Comparison of ENCODE assay signal across 8 cellular contexts in the genomic region with DNA sequence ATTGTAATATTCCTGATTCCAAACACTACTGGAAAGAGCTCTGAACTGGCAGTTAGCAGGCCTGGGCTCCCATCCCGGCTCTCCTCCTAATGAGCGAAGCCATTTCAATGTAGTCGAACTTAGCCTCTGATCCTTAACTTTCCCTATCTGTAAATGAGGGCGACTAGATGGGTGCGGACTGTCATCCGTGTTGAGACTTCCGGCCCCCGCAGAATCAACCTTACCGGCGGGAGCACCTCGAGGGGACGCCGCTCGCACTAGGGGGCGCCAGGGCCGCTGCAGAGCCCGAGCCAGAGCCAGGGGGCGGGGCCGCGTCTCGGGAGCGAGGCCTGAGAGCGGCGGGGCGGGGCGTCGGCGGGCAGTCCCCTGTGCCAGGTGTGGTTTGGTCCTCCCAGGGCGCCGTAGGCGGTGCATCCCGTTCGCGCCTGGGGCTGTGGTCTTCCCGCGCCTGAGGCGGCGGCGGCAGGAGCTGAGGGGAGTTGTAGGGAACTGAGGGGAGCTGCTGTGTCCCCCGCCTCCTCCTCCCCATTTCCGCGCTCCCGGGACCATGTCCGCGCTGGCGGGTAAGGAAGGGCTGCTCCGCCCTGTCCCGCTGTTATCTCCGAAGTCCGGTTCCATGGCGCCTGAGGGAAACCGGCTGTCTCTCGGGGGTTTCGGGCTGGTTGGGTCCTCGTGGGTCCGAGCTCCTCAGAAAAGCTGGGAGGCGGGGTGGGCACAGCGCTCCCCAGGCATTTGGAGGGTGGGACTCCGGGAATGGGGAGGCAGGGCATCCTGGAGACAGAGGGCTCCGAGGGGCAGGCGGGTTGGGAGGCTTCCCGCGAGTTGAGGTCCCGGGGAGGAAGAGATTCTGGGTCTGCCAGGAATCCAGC. TPM values are rescaled to one million over a fixed set of nuclear protein-coding genes. Genes with fewer than 3 reads are reported as not detected.
A peak's percentile ranks its signal among the peaks of the same experiment; 100 is the strongest.
DNase-seq lines count a peak whose midpoint lies in the region; ATAC-seq and TF ChIP-seq lines count a peak whose summit lies in the region.

A gene (plus strand): TSS at position 437 of the 869 bp plus-strand sequence. CDS start 111 bp downstream, at position 548.

- ATAC-seq in GM18505 (IDR thresholded peaks at IDR 0.05; ENCODE audit: unreplicated experiment) (peak; percentile 87), HG02970 (IDR thresholded peaks at IDR 0.05; ENCODE audit: low FRiP score, unreplicated experiment) (peak; percentile 88), right cardiac atrium (peak; percentile 93 to 94)

- H3K27ac ChIP-seq in right cardiac atrium (ENCODE audit: low read length) (peak within 1 kb of the TSS; percentile 73), uterus (peak within 1 kb of the TSS; percentile 75 to 79)

- H3K4me3 ChIP-seq in right cardiac atrium (ENCODE audit: low read length) = peak within 1 kb of the TSS; percentile 62
- peak within 1 kb of the TSS; percentile 71 to 92 for H3K4me3 ChIP-seq in uterus

- no peaks in the 10 kb centered on the region for H3K36me3 ChIP-seq in uterus

- H3K4me1 ChIP-seq in right cardiac atrium (ENCODE audit: control insufficient read depth, insufficient read depth, low read length) (peaks cover 8% of the 10 kb centered on the region), uterus (peaks cover 0 to 11% of the 10 kb centered on the region in 2 donors)

- WGBS in right cardiac atrium = under 1% methylated on average over 64 of the region's 64 CpGs

- no peaks in the 10 kb centered on the region for H3K9me3 ChIP-seq in right cardiac atrium (ENCODE audit: control insufficient read depth, low read length)
- H3K9me3 ChIP-seq in uterus = no peaks in the 10 kb centered on the region

- peak; percentile 84 to 96 (median 87) for TF ChIP-seq CTCF in uterus (IDR thresholded peaks at IDR 0.05)

- no peaks in the 10 kb centered on the region for H3K27me3 ChIP-seq in right cardiac atrium (ENCODE audit: control insufficient read depth, insufficient read depth)
- no peaks in the 10 kb centered on the region for H3K27me3 ChIP-seq in uterus

- DNase-seq in NCI-H1930 (lab: John Stamatoyannopoulos, UW) (peak; percentile 86 to 95), anterior cingulate cortex (lab: John Stamatoyannopoulos, UW) (peak in 57 of 58 donors; percentile 20 to 93 (median 82)), right cardiac atrium (peak; percentile 96 to 99 (median 98)), putamen (ENCODE audit: low spot score) (peak; percentile 85), uterus (peak; percentile 92 to 94)

- TF ChIP-seq POLR2A in GM18505 (IDR thresholded peaks at IDR 0.05; ENCODE audit: borderline replicate concordance, extremely low read depth, insufficient read depth, insufficient read length) (peak; percentile 82), uterus (IDR thresholded peaks at IDR 0.05) (peak; percentile 27 to 76)

- intact Hi-C loops in T-helper 2 cell treated with Interferon-gamma antibody and Interleukin-4, amounts not matched to agents 100 ng/mL and 5 ng/mL, for 36 hours (cut with micrococcal nuclease) = loop anchor here (1.0 to 5.0 kb wide), 5 partner anchors 51 to 130 kb away; a partner anchor contains a TSS
- intact Hi-C loops in right cardiac atrium (cut with DNase I) = loop anchor here in 1 of 4 donors (5.0 kb wide), 1 partner anchor 60 kb away; no protein-coding TSS in a partner anchor
- intact Hi-C loops in uterus (cut with DNase I; ENCODE audit: low total_unique reads) = no loop called here

RNA-seq across cellular contexts. Expression of the gene that starts here (rescaled TPM):
- 48.5 and 50.2 TPM in 2 replicates for total RNA-seq in T-helper 2 cell treated with Interferon-gamma antibody and Interleukin-4, amounts not matched to agents 100 ng/mL and 5 ng/mL, for 36 hours
- total RNA-seq in right cardiac atrium (10 to 100 TPM in 3 of 4 donors, 1 to 10 TPM in 1; 8.9 to 12.1 (median 11.1) TPM), uterus (10 to 100 TPM in 2 of 4 donors, 1 to 10 TPM in 2; 7.2 to 52.0 (median 22.1) TPM)
- 6.5 TPM for polyA plus RNA-seq in right cardiac atrium

Comparison
In these comparisons a context has a peak if more than half of its experiments do, and no peak if none do; other contexts are left out.
1. Peak in every context shown above with its lines: DNase-seq, ATAC-seq, H3K4me3 ChIP-seq and H3K27ac ChIP-seq.